Comparison of ENCODE assay signal across 10 cellular contexts in genomic region chr3:194879991-194880939, GRCh38.
DNase-seq lines count a peak whose midpoint lies in the region; ATAC-seq and TF ChIP-seq lines count a peak whose summit lies in the region.
"Had no signal": no experiment of that assay in that cellular context is flagged by ENCODE, and none has a peak within 500 bp of the region (broad histone marks: within the 10 kb centered on the region; RNA-seq: fewer than 3 reads in every experiment).

No MANE protein-coding gene starts in this region.

- H3K4me1 ChIP-seq in ascending aorta (peaks cover 8 to 21% of the 10 kb centered on the region in 2 donors), vagina (peaks cover 48% of the 10 kb centered on the region)

- no peak for ATAC-seq in GM18517 (IDR thresholded peaks at IDR 0.05; ENCODE audit: unreplicated experiment)

- H3K4me3 Mint-ChIP-seq in activated T-helper 2 cell treated with anti-CD3 and anti-CD28 coated beads, Interferon-gamma antibody, Interleukin-2, Interleukin-4, amounts not matched to agents 10 μg/mL and 5 μg/mL and 100 μg/mL, durations not matched to agents 14 hours and 24 hours and 36 hours (ENCODE audit: low read depth), result no peak overlapping the region
- H3K4me3 Mint-ChIP-seq in immature natural killer cell, result no peak overlapping the region

- H3K27ac ChIP-seq in ascending aorta, result peak overlapping the region; percentile 63 to 73
- peak overlapping the region; percentile 59 for H3K27ac ChIP-seq in vagina

- peak; percentile 19 for DNase-seq in stimulated activated CD4-positive, alpha-beta T cell treated with anti-CD3 and anti-CD28 coated beads, Interleukin-15, amount 100 ng/mL, for 24 hours
- DNase-seq in stimulated activated CD4-positive, alpha-beta T cell treated with anti-CD3 and anti-CD28 coated beads, Interleukin-2, amount 100 ng/mL, for 48 hours, result no peak
- peak in 1 of 2 donors; percentile 70 for DNase-seq in ascending aorta (ENCODE audit: low spot score in 2 of 2)
- peak; percentile 75 to 88 for DNase-seq in lung microvascular endothelial cell (ENCODE audit: low read depth in 2 of 2)
- peak; percentile 85 to 89 for DNase-seq in vagina (ENCODE audit: extremely low spot score in 2 of 2)
- DNase-seq in activated T-helper 2 cell treated with anti-CD3 and anti-CD28 coated beads, Interferon-gamma antibody, Interleukin-2, Interleukin-4, amounts not matched to agents 10 μg/mL and 5 μg/mL and 100 μg/mL, durations not matched to agents 14 hours and 24 hours and 36 hours (ENCODE audit: low spot score), result no peak
- DNase-seq in immature natural killer cell, result no peak
- DNase-seq: activated gamma-delta T cell had no signal

- H3K9me3 ChIP-seq in ascending aorta (peaks cover 0 to 15% of the 10 kb centered on the region in 2 donors), vagina (no peaks in the 10 kb centered on the region)

- H3K4me3 ChIP-seq in ascending aorta, result no peak overlapping the region
- no peak overlapping the region for H3K4me3 ChIP-seq in vagina

- no peak for TF ChIP-seq CTCF in ascending aorta (IDR thresholded peaks at IDR 0.05)
- TF ChIP-seq CTCF in vagina (IDR thresholded peaks at IDR 0.05), result no peak

- H3K36me3 Mint-ChIP-seq in activated T-helper 2 cell treated with anti-CD3 and anti-CD28 coated beads, Interferon-gamma antibody, Interleukin-2, Interleukin-4, amounts not matched to agents 10 μg/mL and 5 μg/mL and 100 μg/mL, durations not matched to agents 14 hours and 24 hours and 36 hours (ENCODE audit: low read depth), result no peaks in the 10 kb centered on the region
- H3K36me3 Mint-ChIP-seq in immature natural killer cell, result peaks cover 6 to 9% (median 7%) of the 10 kb centered on the region in 3 donors
- H3K36me3 Mint-ChIP-seq: IgD-negative memory B cell had no signal

- H3K27me3 Mint-ChIP-seq in activated T-helper 2 cell treated with anti-CD3 and anti-CD28 coated beads, Interferon-gamma antibody, Interleukin-2, Interleukin-4, amounts not matched to agents 10 μg/mL and 5 μg/mL and 100 μg/mL, durations not matched to agents 14 hours and 24 hours and 36 hours (ENCODE audit: low read depth), result no peaks in the 10 kb centered on the region
- H3K27me3 Mint-ChIP-seq in immature natural killer cell (ENCODE audit: low read depth in 3 of 3), result peaks cover 0 to 13% (median 1%) of the 10 kb centered on the region in 3 donors

- intact Hi-C loops in ascending aorta (cut with DNase I), result no loop called here
- intact Hi-C loops in vagina (cut with DNase I), result loop anchor here (2.0 kb wide), 1 partner anchor 41 kb away; no protein-coding TSS in a partner anchor
- intact Hi-C loops in activated T-helper 2 cell treated with anti-CD3 and anti-CD28 coated beads, Interferon-gamma antibody, Interleukin-2, Interleukin-4, amounts not matched to agents 10 μg/mL and 5 μg/mL and 100 μg/mL, durations not matched to agents 14 hours and 24 hours and 36 hours (cut with micrococcal nuclease), result no loop called here

- TF ChIP-seq POLR2A in vagina (IDR thresholded peaks at IDR 0.05), result no peak

- no peaks in the 10 kb centered on the region for H3K36me3 ChIP-seq in ascending aorta
- H3K36me3 ChIP-seq in vagina, result no peaks in the 10 kb centered on the region

- H3K9me3 Mint-ChIP-seq in activated T-helper 2 cell treated with anti-CD3 and anti-CD28 coated beads, Interferon-gamma antibody, Interleukin-2, Interleukin-4, amounts not matched to agents 10 μg/mL and 5 μg/mL and 100 μg/mL, durations not matched to agents 14 hours and 24 hours and 36 hours, result peaks cover 5% of the 10 kb centered on the region
- H3K9me3 Mint-ChIP-seq in immature natural killer cell, result peaks cover 0 to 15% (median 6%) of the 10 kb centered on the region in 6 donors

- no peak overlapping the region for H3K27ac Mint-ChIP-seq in activated T-helper 2 cell treated with anti-CD3 and anti-CD28 coated beads, Interferon-gamma antibody, Interleukin-2, Interleukin-4, amounts not matched to agents 10 μg/mL and 5 μg/mL and 100 μg/mL, durations not matched to agents 14 hours and 24 hours and 36 hours
- peak overlapping the region in 1 of 6 donors; percentile 56 for H3K27ac Mint-ChIP-seq in immature natural killer cell

- H3K4me1 Mint-ChIP-seq in activated T-helper 2 cell treated with anti-CD3 and anti-CD28 coated beads, Interferon-gamma antibody, Interleukin-2, Interleukin-4, amounts not matched to agents 10 μg/mL and 5 μg/mL and 100 μg/mL, durations not matched to agents 14 hours and 24 hours and 36 hours (ENCODE audit: low read depth), result peaks cover 5% of the 10 kb centered on the region
- peaks cover 14 to 15% of the 10 kb centered on the region in 2 donors for H3K4me1 Mint-ChIP-seq in immature natural killer cell

- H3K27me3 ChIP-seq in ascending aorta, result no peaks in the 10 kb centered on the region
- H3K27me3 ChIP-seq in vagina, result no peaks in the 10 kb centered on the region

Comparison
In these comparisons a context has a peak if more than half of its experiments do, and no peak if none do; other contexts are left out.
1. DNase-seq: peak in stimulated activated CD4-positive, alpha-beta T cell treated with anti-CD3 and anti-CD28 coated beads, Interleukin-15, amount 100 ng/mL, for 24 hours (single experiment), lung microvascular endothelial cell (2 of 2) and vagina (2 of 2); none in stimulated activated CD4-positive, alpha-beta T cell treated with anti-CD3 and anti-CD28 coated beads, Interleukin-2, amount 100 ng/mL, for 48 hours (0 of 2), activated T-helper 2 cell treated with anti-CD3 and anti-CD28 coated beads, Interferon-gamma antibody, Interleukin-2, Interleukin-4, amounts not matched to agents 10 μg/mL and 5 μg/mL and 100 μg/mL, durations not matched to agents 14 hours and 24 hours and 36 hours (single experiment) and immature natural killer cell (0 of 3).